12 cellular contexts compared by ENCODE assay signal in the genomic region with DNA sequence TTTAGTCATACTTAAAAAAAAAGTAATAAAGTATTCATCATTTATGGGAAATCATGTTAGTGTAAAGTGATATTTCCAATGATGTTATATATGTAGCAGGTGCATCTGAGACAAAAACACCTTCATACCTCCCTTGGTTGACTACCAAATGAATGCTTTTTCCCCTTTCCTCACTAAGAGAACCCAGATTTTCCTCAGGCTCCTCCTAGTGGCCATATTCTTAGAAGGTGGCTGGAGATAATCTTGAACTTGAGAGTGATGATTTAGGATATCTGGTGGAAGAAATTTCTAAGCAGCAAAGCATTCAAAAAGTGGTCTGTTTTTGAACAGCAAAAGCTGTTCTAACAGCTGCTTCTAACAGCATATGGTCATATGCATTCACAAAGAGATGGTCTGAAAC. TPM values are rescaled to one million over a fixed set of nuclear protein-coding genes. Genes with fewer than 3 reads are reported as not detected.
A peak's percentile ranks its signal among the peaks of the same experiment; 100 is the strongest.
DNase-seq lines count a peak whose midpoint lies in the region; ATAC-seq and TF ChIP-seq lines count a peak whose summit lies in the region.
"Had no signal": no experiment of that assay in that cellular context is flagged by ENCODE, and none has a peak within 500 bp of the region (broad histone marks: within the 10 kb centered on the region; RNA-seq: fewer than 3 reads in every experiment).

No MANE protein-coding gene starts in this region.

- POLR2A ChIA-PET in activated CD4-positive, alpha-beta T cell treated with anti-CD3 and anti-CD28 coated beads, Interleukin-2, amount 10 ng/mL, durations not matched to agents 7 days and 5 days (lab: Charles Lee): no interaction called here
- POLR2A ChIA-PET in OCI-LY7 (lab: Charles Lee): no interaction called here

- no peak overlapping the region for H3K4me3 Mint-ChIP-seq in activated CD4-positive, alpha-beta T cell treated with anti-CD3 and anti-CD28 coated beads, Interleukin-2, amount 10 ng/mL, durations not matched to agents 7 days and 5 days
- no peak overlapping the region for H3K4me3 Mint-ChIP-seq in T-helper 17 cell

- H3K9me3 Mint-ChIP-seq in activated CD4-positive, alpha-beta T cell treated with anti-CD3 and anti-CD28 coated beads, Interleukin-2, amount 10 ng/mL, durations not matched to agents 7 days and 5 days: peaks cover 3% of the 10 kb centered on the region

- H3K4me1 ChIP-seq in OCI-LY7 (ENCODE audit: insufficient read depth, low read length, poor library complexity, severe bottlenecking): no peaks in the 10 kb centered on the region
- no peaks in the 10 kb centered on the region for H3K4me1 ChIP-seq in esophagus squamous epithelium
- no peaks in the 10 kb centered on the region for H3K4me1 ChIP-seq in thoracic aorta (ENCODE audit: control insufficient read depth in 1 of 2, low read depth in 2 of 2)
- H3K4me1 ChIP-seq: SJSA1 had no signal

- H3K36me3 Mint-ChIP-seq in activated CD4-positive, alpha-beta T cell treated with anti-CD3 and anti-CD28 coated beads, Interleukin-2, amount 10 ng/mL, durations not matched to agents 7 days and 5 days (ENCODE audit: low read depth): no peaks in the 10 kb centered on the region
- peaks cover 2% of the 10 kb centered on the region for H3K36me3 Mint-ChIP-seq in T-helper 17 cell (ENCODE audit: low read depth)

- no peak overlapping the region for H2AFZ ChIP-seq in OCI-LY7 (ENCODE audit: low read length)

- no peak overlapping the region for H3K4me3 ChIP-seq in OCI-LY7 (ENCODE audit: low read depth, low read length, poor library complexity, severe bottlenecking)
- H3K4me3 ChIP-seq in esophagus squamous epithelium: no peak overlapping the region
- no peak overlapping the region for H3K4me3 ChIP-seq in thoracic aorta
- H3K4me3 ChIP-seq: SJSA1 had no signal

- TF ChIP-seq CTCF in OCI-LY7 (conservative IDR thresholded peaks at IDR 0.05; ENCODE audit: low read length) (peak; percentile 67), esophagus squamous epithelium (IDR thresholded peaks at IDR 0.05) (peak in 4 of 6 experiments; percentile 21 to 50 (median 31)), thoracic aorta (IDR thresholded peaks at IDR 0.05) (peak; percentile 36), omental fat pad (IDR thresholded peaks at IDR 0.05) (no peak)

- no peak for TF ChIP-seq POLR2A in esophagus squamous epithelium (IDR thresholded peaks at IDR 0.05)

- no peaks in the 10 kb centered on the region for H3K9me2 ChIP-seq in OCI-LY7 (ENCODE audit: insufficient read depth, low read length)

- peaks cover 0 to 3% (median 0%) of the 10 kb centered on the region in 4 donors for H3K27me3 ChIP-seq in esophagus squamous epithelium
- no peaks in the 10 kb centered on the region for H3K27me3 ChIP-seq in thoracic aorta (replicated peaks; ENCODE audit: insufficient read depth)
- H3K27me3 ChIP-seq: SJSA1 had no signal

- H3K9me3 ChIP-seq in OCI-LY7 (ENCODE audit: low read length) (no peaks in the 10 kb centered on the region), esophagus squamous epithelium (peaks cover 0 to 6% (median 0%) of the 10 kb centered on the region in 3 donors), thoracic aorta (no peaks in the 10 kb centered on the region), T-helper 17 cell (ENCODE audit: control insufficient read depth, low read length, poor library complexity, severe bottlenecking) (no peaks in the 10 kb centered on the region)
- H3K9me3 ChIP-seq: SJSA1 had no signal

- ATAC-seq in thoracic aorta (ENCODE audit: insufficient number of reproducible peaks, low FRiP score, low read depth) (no peak), omental fat pad (ENCODE audit: low FRiP score) (no peak), T-helper 17 cell (no peak)
- ATAC-seq: esophagus mucosa had no signal

- no peak overlapping the region for H3K4me2 ChIP-seq in OCI-LY7 (ENCODE audit: low read length)

- H3K27ac ChIP-seq in OCI-LY7 (ENCODE audit: low read depth, low read length, poor library complexity, severe bottlenecking) (no peak overlapping the region), esophagus squamous epithelium (no peak overlapping the region), thoracic aorta (no peak overlapping the region)
- H3K27ac ChIP-seq: SJSA1 had no signal

- CTCF ChIA-PET in activated CD4-positive, alpha-beta T cell treated with anti-CD3 and anti-CD28 coated beads, Interleukin-2, amount 10 ng/mL, durations not matched to agents 7 days and 5 days (lab: Charles Lee): interaction anchor here (1.1 to 1.2 kb wide), 2 partner anchors 9 to 12 kb away, joined by 3 read pairs; no protein-coding TSS in a partner anchor
- CTCF ChIA-PET in OCI-LY7 (lab: Charles Lee; ENCODE audit: unreplicated experiment): no interaction called here

- no TSS peak for BruUV-seq in OCI-LY7 (replicated peaks; lab: Mats Ljungman, UMichigan)

- H3K27ac Mint-ChIP-seq in activated CD4-positive, alpha-beta T cell treated with anti-CD3 and anti-CD28 coated beads, Interleukin-2, amount 10 ng/mL, durations not matched to agents 7 days and 5 days: no peak overlapping the region
- no peak overlapping the region for H3K27ac Mint-ChIP-seq in T-helper 17 cell
- H3K27ac Mint-ChIP-seq: activated T-helper 2 cell treated with anti-CD3 and anti-CD28 coated beads, Interferon-gamma antibody, Interleukin-2, Interleukin-4, amounts not matched to agents 10 μg/mL and 5 μg/mL and 100 μg/mL, durations not matched to agents 14 hours and 24 hours and 36 hours had no signal

- H4K20me1 ChIP-seq in OCI-LY7 (ENCODE audit: insufficient read depth, low read length): no peaks in the 10 kb centered on the region

- DNase-seq in activated CD4-positive, alpha-beta T cell treated with anti-CD3 and anti-CD28 coated beads, Interleukin-2, amount 10 ng/mL, durations not matched to agents 7 days and 5 days: peak; percentile 14
- DNase-seq in activated CD4-positive, alpha-beta T cell treated with anti-CD3 and anti-CD28 coated beads for 48 hours: no peak
- DNase-seq in OCI-LY7 (ENCODE audit: low spot score) (peak; percentile 18), esophagus squamous epithelium (lab: John Stamatoyannopoulos, UW) (no peak), thoracic aorta (ENCODE audit: low spot score) (no peak), omental fat pad (ENCODE audit: low spot score) (no peak), Ammon's horn (ENCODE audit: low spot score) (no peak), T-helper 17 cell (no peak)
- DNase-seq: occipital lobe had no signal

- H3K79me2 ChIP-seq in OCI-LY7 (ENCODE audit: insufficient read depth, low read depth, low read length): no peaks in the 10 kb centered on the region

- H3K27me3 Mint-ChIP-seq in activated CD4-positive, alpha-beta T cell treated with anti-CD3 and anti-CD28 coated beads, Interleukin-2, amount 10 ng/mL, durations not matched to agents 7 days and 5 days: peaks cover 6% of the 10 kb centered on the region
- no peaks in the 10 kb centered on the region for H3K27me3 Mint-ChIP-seq in T-helper 17 cell

- intact Hi-C loops in OCI-LY7 (cut with micrococcal nuclease; ENCODE audit: unreplicated experiment) (no loop called here), esophagus squamous epithelium (cut with DNase I) (no loop called here)

- no peaks in the 10 kb centered on the region for H3K36me3 ChIP-seq in OCI-LY7 (ENCODE audit: insufficient read depth, low read length)
- no peaks in the 10 kb centered on the region for H3K36me3 ChIP-seq in esophagus squamous epithelium
- H3K36me3 ChIP-seq in thoracic aorta: no peaks in the 10 kb centered on the region
- H3K36me3 ChIP-seq: SJSA1 had no signal

- H3K4me1 Mint-ChIP-seq in activated CD4-positive, alpha-beta T cell treated with anti-CD3 and anti-CD28 coated beads, Interleukin-2, amount 10 ng/mL, durations not matched to agents 7 days and 5 days: no peaks in the 10 kb centered on the region
- H3K4me1 Mint-ChIP-seq in T-helper 17 cell: peaks cover 2% of the 10 kb centered on the region

RNA-seq across cellular contexts. Expression of gene DNAH11, which starts 16.8 kb away (rescaled TPM):
- 1 to 10 TPM in 1 of 2 experiments, under 1 TPM in 1; 0.77 to 1.3 TPM for total RNA-seq in activated CD4-positive, alpha-beta T cell treated with anti-CD3 and anti-CD28 coated beads, Interleukin-2, amount 10 ng/mL, durations not matched to agents 7 days and 5 days
- not detected in 2 replicates for total RNA-seq in OCI-LY7 (2014; rRNA removed; shearing (Covaris generic))
- total RNA-seq in OCI-LY7 (2022): not detected in 2 replicates
- total RNA-seq in esophagus squamous epithelium: 1 to 10 TPM in 1 of 4 donors, under 1 TPM in 3; 0.35 to 7.4 (median 0.74) TPM
- total RNA-seq in thoracic aorta: 10 to 100 TPM in 1 of 2 donors, 1 to 10 TPM in 1; 1.9 to 16.2 TPM
- under 1 TPM; 0.32 to 0.88 (median 0.49) TPM for total RNA-seq in omental fat pad
- under 1 TPM; 0.05 to 0.97 TPM for total RNA-seq in T-helper 17 cell

Comparison
In these comparisons a context has a peak if more than half of its experiments do, and no peak if none do; other contexts are left out.
1. DNase-seq: peak in activated CD4-positive, alpha-beta T cell treated with anti-CD3 and anti-CD28 coated beads, Interleukin-2, amount 10 ng/mL, durations not matched to agents 7 days and 5 days (single experiment) and OCI-LY7 (single experiment); none in activated CD4-positive, alpha-beta T cell treated with anti-CD3 and anti-CD28 coated beads for 48 hours (single experiment), esophagus squamous epithelium (single experiment), thoracic aorta (single experiment), omental fat pad (single experiment), Ammon's horn (single experiment) and T-helper 17 cell (0 of 3).
2. CTCF ChIP-seq: peak in OCI-LY7 (single experiment), esophagus squamous epithelium (4 of 6) and thoracic aorta (single experiment); none in omental fat pad (0 of 3).